10 cellular contexts compared by ENCODE assay signal in genomic region chr9:137195525-137196220, GRCh38. TPM values are rescaled to one million over a fixed set of nuclear protein-coding genes. Genes with fewer than 3 reads are reported as not detected.
A peak's percentile ranks its signal among the peaks of the same experiment; 100 is the strongest.
DNase-seq lines count a peak whose midpoint lies in the region; ATAC-seq, FAIRE-seq and TF ChIP-seq lines count a peak whose summit lies in the region.
"Had no signal": no experiment of that assay in that cellular context is flagged by ENCODE, and none has a peak within 500 bp of the region (broad histone marks: within the 10 kb centered on the region; RNA-seq: fewer than 3 reads in every experiment).

No MANE protein-coding gene starts in this region.

- H3K4me1 ChIP-seq in HEK293 (ENCODE audit: control insufficient read depth, insufficient read depth, low read length) (peaks cover 5% of the 10 kb centered on the region; the same call in 1 of the 2 replicates), body of pancreas (peaks cover 90% of the 10 kb centered on the region), rectal smooth muscle tissue (ENCODE audit: control insufficient read depth, insufficient read depth, low read length) (peaks cover 4% of the 10 kb centered on the region), kidney (ENCODE audit: control insufficient read depth in 1 of 2, insufficient read depth in 1 of 2, low read depth in 1 of 2, low read length in 2 of 2) (peaks cover 10 to 48% of the 10 kb centered on the region in 2 donors)

- peak; percentile 97 for DNase-seq in NCI-H2107 treated with DMSO at 0.1 percent for 48 hours (lab: John Stamatoyannopoulos, UW; ENCODE audit: unreplicated experiment)
- peak; percentile 78 to 88 (median 85) for DNase-seq in body of pancreas
- no peak for DNase-seq in kidney
- no peak for DNase-seq in activated gamma-delta T cell (lab: John Stamatoyannopoulos, UW)
- no peak for DNase-seq in OCI-M2 (lab: John Stamatoyannopoulos, UW; ENCODE audit: unreplicated experiment)
- DNase-seq: activated T-cell treated with anti-CD3 and anti-CD28 coated beads, Interleukin-2, amount 50 U/mL, for 48 hours; DND-41; midbrain had no signal

- CTCF ChIA-PET in HEK293 (lab: Yijun Ruan, JAX): interaction anchor here (0.6 to 1.9 kb wide), 11 partner anchors 11 to 441 kb away, joined by 3 to 10 read pairs (median 3); partner anchors contain the start of gene RNF224

- peak; percentile 9 for ATAC-seq in body of pancreas

- H3K36me3 ChIP-seq in HEK293 (ENCODE audit: control insufficient read depth in 2 of 2, insufficient read depth in 1 of 2, low read length in 2 of 2) (peaks cover 0 to 20% of the 10 kb centered on the region in 2 experiments; a peak in 1 of 3 replicates), body of pancreas (replicated peaks in 1 of 2; ENCODE audit: insufficient read depth in 1 of 2, low read depth in 2 of 2) (peaks cover 0 to 2% of the 10 kb centered on the region in 2 donors), rectal smooth muscle tissue (ENCODE audit: control insufficient read depth, insufficient read depth, low read length) (peaks cover 11% of the 10 kb centered on the region), kidney (ENCODE audit: control insufficient read depth in 1 of 2, insufficient read depth in 2 of 2, low read length in 2 of 2) (peaks cover 4 to 8% of the 10 kb centered on the region in 2 donors)

- 18 to 21% methylated on average over 16 to 21 of the region's 21 CpGs for WGBS in body of pancreas, 2 donors

- TF ChIP-seq POLR2A in body of pancreas (IDR thresholded peaks at IDR 0.05): peak in 1 of 3 donors; percentile 39

- H3K27me3 ChIP-seq in body of pancreas (no peaks in the 10 kb centered on the region), rectal smooth muscle tissue (ENCODE audit: control insufficient read depth, insufficient read depth, low read length) (no peaks in the 10 kb centered on the region)

- TF ChIP-seq CTCF in HEK293 (tag by site-specific recombination; IDR thresholded peaks at IDR 0.05) (no peak), body of pancreas (IDR thresholded peaks at IDR 0.05) (no peak), kidney (IDR thresholded peaks at IDR 0.05; ENCODE audit: borderline replicate concordance, extremely low read depth, insufficient read depth) (no peak)

- intact Hi-C loops in body of pancreas (cut with DNase I) (no loop called here), kidney (cut with DNase I) (no loop called here)

- H3K9me3 ChIP-seq in HEK293 (ENCODE audit: control insufficient read depth, insufficient read depth, low read depth, low read length) (no peaks in the 10 kb centered on the region), body of pancreas (no peaks in the 10 kb centered on the region), kidney (ENCODE audit: control insufficient read depth in 1 of 2, low read length in 2 of 2) (no peaks in the 10 kb centered on the region)

- FAIRE-seq in kidney (lab: Jason Lieb, UNC): no peak

- H3K4me3 ChIP-seq in HEK293 (ENCODE audit: low read depth, low read length) (no peak overlapping the region), body of pancreas (no peak overlapping the region), rectal smooth muscle tissue (ENCODE audit: low read length) (peak overlapping the region; percentile 33), kidney (ENCODE audit: low read length in 2 of 2) (peak overlapping the region in 1 of 2 donors; percentile 29)

- H3K27ac ChIP-seq in HEK293 (ENCODE audit: extremely low read depth, low read depth, low read length): no peak overlapping the region
- peak overlapping the region; percentile 92 to 99 (median 92) for H3K27ac ChIP-seq in body of pancreas
- H3K27ac ChIP-seq in rectal smooth muscle tissue (ENCODE audit: low read depth, low read length): no peak overlapping the region
- peak overlapping the region in 1 of 2 donors; percentile 65 for H3K27ac ChIP-seq in kidney (ENCODE audit: low read depth in 2 of 2, low read length in 2 of 2)

- H3K9ac ChIP-seq in rectal smooth muscle tissue (ENCODE audit: low read length) (no peak overlapping the region), kidney (ENCODE audit: low read length in 2 of 2) (no peak overlapping the region)

- POLR2A ChIA-PET in HEK293 (lab: Yijun Ruan, JAX): interaction anchor here (0.6 to 3.1 kb wide), 7 partner anchors 21 to 66 kb away, joined by 3 to 18 read pairs (median 4); partner anchors contain the start of gene TUBB4B

TF ChIP-seq in HEK293, 187 proteins besides CTCF, POLR2A, EP300 and RAD21 (continues in another document):
- TF ChIP-seq ZNF701 (tag by site-specific recombination; IDR thresholded peaks at IDR 0.05) (no peak), GLI4 (tag by site-specific recombination; IDR thresholded peaks at IDR 0.05) (no peak), KLF17 (tag by site-specific recombination; IDR thresholded peaks at IDR 0.05) (peak; percentile 46; the same call in 1 of the 2 replicates), ZNF214 (tag by site-specific recombination; IDR thresholded peaks at IDR 0.05; ENCODE audit: borderline replicate concordance) (no peak), ZNF366 (tag by site-specific recombination; conservative IDR thresholded peaks at IDR 0.05) (peak; percentile 35; the same call in 1 of the 2 replicates), ZNF623 (tag by site-specific recombination; IDR thresholded peaks at IDR 0.05) (no peak), ZBTB10 (tag by site-specific recombination; IDR thresholded peaks at IDR 0.05) (no peak), HIC1 (tag by site-specific recombination; IDR thresholded peaks at IDR 0.05) (peak; percentile 28; the same call in 1 of the 2 replicates), ZNF433 (tag by site-specific recombination; IDR thresholded peaks at IDR 0.05; ENCODE audit: low read depth) (no peak), WT1 (tag by site-specific recombination; IDR thresholded peaks at IDR 0.05) (0 out of 2 replicates have a peak, but pooled peaks have one; percentile 16), KLF10 (tag by site-specific recombination; IDR thresholded peaks at IDR 0.05) (no peak), ZEB2 (tag by site-specific recombination; IDR thresholded peaks at IDR 0.05) (peak; percentile 63), ZBTB48 (tag by site-specific recombination; IDR thresholded peaks at IDR 0.05) (peak; percentile 51; the same call in 1 of the 2 replicates), ZBTB8A (tag by site-specific recombination; IDR thresholded peaks at IDR 0.05) (peak; percentile 39; the same call in 1 of the 2 replicates)

RNA-seq across cellular contexts. Expression of gene TPRN, which starts 4.9 kb away (rescaled TPM):
- total RNA-seq in body of pancreas (10 to 100 TPM; 90.0 to 91.3 TPM), kidney (49.5 TPM)
- 47.2 TPM for polyA plus RNA-seq in kidney (ENCODE audit: insufficient read depth, low read depth, low replicate concordance)

RNA-seq across cellular contexts. Expression of gene SSNA1, which starts 7.2 kb away (rescaled TPM):
- total RNA-seq in body of pancreas (10 to 100 TPM; 62.3 to 79.1 TPM), kidney (52.5 TPM)
- polyA plus RNA-seq in kidney (ENCODE audit: insufficient read depth, low read depth, low replicate concordance): 131 TPM

RNA-seq across cellular contexts. Expression of gene ANAPC2, which starts 7.3 kb away (rescaled TPM):
- total RNA-seq in body of pancreas: 10 to 100 TPM; 24.1 to 51.7 TPM
- total RNA-seq in kidney: 57.2 TPM
- polyA plus RNA-seq in kidney (ENCODE audit: insufficient read depth, low read depth, low replicate concordance): 19.9 TPM

RNA-seq across cellular contexts. Expression of gene TMEM203, which starts 9.8 kb away (rescaled TPM):
- total RNA-seq in body of pancreas (10 to 100 TPM; 11.9 to 18.1 TPM), kidney (36.3 TPM)
- polyA plus RNA-seq in kidney (ENCODE audit: insufficient read depth, low read depth, low replicate concordance): 53.5 TPM

RNA-seq across cellular contexts. Expression of gene NDOR1, which starts 9.8 kb away (rescaled TPM):
- total RNA-seq in body of pancreas (10 to 100 TPM; 17.1 to 22.7 TPM), kidney (17.8 TPM)
- polyA plus RNA-seq in kidney (ENCODE audit: insufficient read depth, low read depth, low replicate concordance): 5.9 TPM

Comparison
In these comparisons a context has a peak if more than half of its experiments do, and no peak if none do; other contexts are left out.
1. H3K27ac ChIP-seq: peak in body of pancreas (4 of 4); none in HEK293 (single experiment) and rectal smooth muscle tissue (single experiment).
2. DNase-seq: peak in NCI-H2107 treated with DMSO at 0.1 percent for 48 hours (single experiment) and body of pancreas (4 of 4); none in kidney (single experiment), activated gamma-delta T cell (single experiment) and OCI-M2 (single experiment).